In the genomic region with DNA sequence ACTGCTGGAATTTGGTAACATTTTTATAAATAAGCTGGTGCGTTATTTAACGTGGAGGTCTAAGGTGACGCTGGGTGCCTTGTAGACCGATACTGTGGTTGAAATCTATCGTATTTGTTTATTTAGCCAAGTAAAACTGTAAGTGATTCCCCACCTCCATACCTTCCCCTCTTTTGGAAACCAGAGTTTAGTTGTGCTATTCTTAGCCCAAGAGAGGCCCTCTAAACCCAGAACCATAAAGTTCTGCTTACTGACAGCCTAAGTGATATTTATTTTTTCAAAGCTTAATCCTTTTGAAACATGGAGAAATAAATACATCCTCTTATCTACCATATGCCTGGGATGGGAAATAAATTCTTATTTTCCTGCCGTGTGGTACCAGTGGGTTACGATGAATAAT, we compare ENCODE assay signal across 24 cellular contexts.
"Had no signal": no experiment of that assay in that cellular context is flagged by ENCODE, and none has a peak within 500 bp of the region (broad histone marks: within the 10 kb centered on the region; RNA-seq: fewer than 3 reads in every experiment).

No MANE protein-coding gene starts in this region.

- H3K27ac ChIP-seq: coronary artery, esophagus muscularis mucosa, foreskin keratinocyte, gastroesophageal sphincter, prostate gland, right lobe of liver, thoracic aorta, tibial nerve, upper lobe of left lung had no signal

- ATAC-seq: foreskin keratinocyte; gastroesophageal sphincter; mucosa of descending colon; natural killer cell treated with Interleukin-12 subunit alpha and Interleukin-12 subunit beta and Interleukin-15 and Interleukin-18, amount 100 ng/mL, for 72 hours had no signal

- H3K4me1 ChIP-seq: foreskin keratinocyte, prostate gland, right lobe of liver had no signal

- H3K27me3 ChIP-seq: esophagus muscularis mucosa, foreskin keratinocyte, gastroesophageal sphincter, heart left ventricle, right lobe of liver, tibial nerve, upper lobe of left lung had no signal

- DNase-seq: dermis blood vessel endothelial cell; effector memory CD4-positive, alpha-beta T cell; foreskin keratinocyte; immature natural killer cell; islet precursor cell; kidney glomerular epithelial cell; mesenchymal stem cell; mucosa of descending colon; naive B cell; nucleus accumbens; small intestine; stimulated activated CD4-positive, alpha-beta T cell treated with anti-CD3 and anti-CD28 coated beads, Interleukin-15, amount 100 ng/mL, for 24 hours; stimulated activated CD4-positive, alpha-beta T cell treated with anti-CD3 and anti-CD28 coated beads, Interleukin-2, amount 100 ng/mL, for 48 hours; stimulated activated naive B cell treated with anti-CD40 and anti-IgM and Interleukin-4, amounts not matched to agents 10 μg/mL and 1 μg/mL and 100 μg/mL, for 72 hours; upper lobe of left lung had no signal

- H3K4me3 ChIP-seq: coronary artery, esophagus muscularis mucosa, gastroesophageal sphincter, heart left ventricle, mucosa of descending colon, prostate gland, right lobe of liver, thoracic aorta, tibial nerve, upper lobe of left lung had no signal

- H3K36me3 ChIP-seq: esophagus muscularis mucosa, gastroesophageal sphincter, heart left ventricle, prostate gland, right lobe of liver, thoracic aorta, tibial nerve, upper lobe of left lung had no signal

- H3K9me3 ChIP-seq: esophagus muscularis mucosa, gastroesophageal sphincter, heart left ventricle, mucosa of descending colon, prostate gland, right lobe of liver, thoracic aorta, tibial nerve, upper lobe of left lung had no signal
